Comparison of ENCODE assay signal across 19 cellular contexts in the genomic region with DNA sequence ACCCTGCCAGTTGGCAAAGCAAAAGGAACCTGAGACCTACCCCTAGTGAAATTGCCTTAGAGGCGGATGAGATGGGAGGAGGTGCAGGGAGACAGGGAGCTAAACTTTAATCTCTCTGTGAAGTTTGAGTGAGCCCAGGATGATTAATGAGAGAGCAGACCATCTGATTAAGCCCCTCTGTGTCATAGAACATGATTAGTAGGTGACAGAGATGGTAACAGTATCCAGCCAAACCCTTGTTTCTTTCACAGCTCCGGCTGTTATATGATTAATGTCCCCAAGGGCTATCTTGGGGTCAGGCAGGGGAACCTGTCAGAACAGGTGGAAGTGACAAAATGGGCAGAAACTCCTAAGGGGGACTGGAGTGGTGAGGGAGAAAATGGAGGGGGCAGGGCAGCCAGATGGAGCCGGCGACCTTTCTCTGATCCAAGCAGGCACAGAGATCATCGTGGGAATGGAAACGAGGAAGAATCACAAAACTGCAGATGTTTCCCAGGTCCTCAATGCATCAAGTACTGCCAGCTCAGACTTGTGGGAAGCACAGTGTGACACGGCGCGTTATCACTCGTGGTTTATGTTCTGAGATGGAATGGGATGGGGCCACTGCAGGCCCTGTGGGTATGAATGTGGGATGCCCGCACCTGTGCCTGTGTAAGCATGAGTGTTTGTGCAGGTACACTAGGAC.
A peak's percentile ranks its signal among the peaks of the same experiment; 100 is the strongest.
DNase-seq lines count a peak whose midpoint lies in the region; ATAC-seq, FAIRE-seq and TF ChIP-seq lines count a peak whose summit lies in the region.
"Had no signal": no experiment of that assay in that cellular context is flagged by ENCODE, and none has a peak within 500 bp of the region (broad histone marks: within the 10 kb centered on the region; RNA-seq: fewer than 3 reads in every experiment).

No MANE protein-coding gene starts in this region.

- DNase-seq in right cardiac atrium = no peak
- DNase-seq in cardiac septum (ENCODE audit: low spot score) = no peak
- DNase-seq in PC-9 = peak in 1 of 2 experiments; percentile 60
- DNase-seq in left kidney (ENCODE audit: low read depth, low spot score) = peak; percentile 86
- no peak for DNase-seq in GM19239 (ENCODE audit: insufficient read length, low spot score)
- no peak for DNase-seq in activated gamma-delta T cell (lab: John Stamatoyannopoulos, UW)
- DNase-seq: activated B cell treated with CpG ODN at 0.5 μM for 24 hours; activated naive CD8-positive, alpha-beta T cell treated with anti-CD3 and anti-CD28 coated beads for 36 hours; DMS79; erythroblast; NCI-H187 treated with DMSO at 0.1 percent for 48 hours; stimulated activated CD4-positive, alpha-beta T cell treated with anti-CD3 and anti-CD28 coated beads, Interleukin-15, amount 100 ng/mL, for 24 hours had no signal

- no peak overlapping the region for H3K4me3 ChIP-seq in right cardiac atrium (ENCODE audit: low read length)
- no peak overlapping the region for H3K4me3 ChIP-seq in PC-9
- H3K4me3 ChIP-seq: GM12878, K562, lung, SK-N-MC, thoracic aorta had no signal

- ATAC-seq in right cardiac atrium = peak; percentile 57 to 60
- no peak for ATAC-seq in GM19351 (IDR thresholded peaks at IDR 0.05; ENCODE audit: unreplicated experiment)
- ATAC-seq in HG02610 (IDR thresholded peaks at IDR 0.05; ENCODE audit: unreplicated experiment) = no peak
- ATAC-seq: GM12878, K562 had no signal

- H3K27me3 ChIP-seq in right cardiac atrium (ENCODE audit: control insufficient read depth, insufficient read depth) = no peaks in the 10 kb centered on the region
- no peaks in the 10 kb centered on the region for H3K27me3 ChIP-seq in PC-9 (ENCODE audit: insufficient read depth, low read depth)

- BruUV-seq in PC-9 (replicated peaks; lab: Mats Ljungman, UMichigan) = no TSS peak

- no peak overlapping the region for H2AFZ ChIP-seq in PC-9

- H3K27ac ChIP-seq in right cardiac atrium (ENCODE audit: low read length) = peak overlapping the region; percentile 37
- no peak overlapping the region for H3K27ac ChIP-seq in PC-9
- H3K27ac ChIP-seq: SK-N-MC had no signal

- H3K79me2 ChIP-seq in PC-9 (ENCODE audit: low read depth) = no peaks in the 10 kb centered on the region

- TF ChIP-seq CTCF in PC-9 (conservative IDR thresholded peaks at IDR 0.05) = no peak

- peak overlapping the region; percentile 35 for H3K4me2 ChIP-seq in PC-9

- H3K9me3 ChIP-seq in right cardiac atrium (ENCODE audit: control insufficient read depth, low read length) = no peaks in the 10 kb centered on the region
- no peaks in the 10 kb centered on the region for H3K9me3 ChIP-seq in PC-9 (ENCODE audit: insufficient read depth, low read depth)
- H3K9me3 ChIP-seq: thoracic aorta had no signal

- H3K36me3 ChIP-seq in PC-9 (ENCODE audit: low read depth) = no peaks in the 10 kb centered on the region
- H3K36me3 ChIP-seq: thoracic aorta had no signal

- H3F3A ChIP-seq in PC-9 (ENCODE audit: insufficient read depth, low read depth) = no peaks in the 10 kb centered on the region; the same call in 1 of the 2 replicates

- WGBS in right cardiac atrium = 66% methylated on average over 11 of the region's 11 CpGs

- CTCF ChIA-PET in PC-9 (lab: Charles Lee) = no interaction called here

- H3K4me1 ChIP-seq in right cardiac atrium (ENCODE audit: control insufficient read depth, insufficient read depth, low read length) (peaks cover 2% of the 10 kb centered on the region), PC-9 (replicated peaks; ENCODE audit: insufficient read depth) (peaks cover 42% of the 10 kb centered on the region)

- no peaks in the 10 kb centered on the region for H4K20me1 ChIP-seq in PC-9 (ENCODE audit: insufficient read depth)

- no peaks in the 10 kb centered on the region for H3K9me2 ChIP-seq in PC-9 (ENCODE audit: insufficient read depth)

- intact Hi-C loops in right cardiac atrium (cut with DNase I) (loop anchor here in 1 of 4 donors (10.0 kb wide), 1 partner anchor 189 kb away; no protein-coding TSS in a partner anchor), cardiac septum (cut with DNase I) (no loop called here), PC-9 (cut with micrococcal nuclease; ENCODE audit: unreplicated experiment) (no loop called here)

- FAIRE-seq in GM19239 (lab: Jason Lieb, UNC) = no peak
- FAIRE-seq: GM12878, K562 had no signal

- POLR2A ChIA-PET in PC-9 (lab: Charles Lee; ENCODE audit: unreplicated experiment) = no interaction called here

Comparison
In these comparisons a context has a peak if more than half of its experiments do, and no peak if none do; other contexts are left out.
1. ATAC-seq: peak in right cardiac atrium (2 of 2); none in GM19351 (single experiment) and HG02610 (single experiment).